8 cellular contexts compared by ENCODE assay signal in genomic region chr17:67364847-67365761, GRCh38. TPM values are rescaled to one million over a fixed set of nuclear protein-coding genes. Genes with fewer than 3 reads are reported as not detected.
A peak's percentile ranks its signal among the peaks of the same experiment; 100 is the strongest.
DNase-seq lines count a peak whose midpoint lies in the region; ATAC-seq and TF ChIP-seq lines count a peak whose summit lies in the region.

No MANE protein-coding gene starts in this region.

- POLR2A ChIA-PET in Panc1 (lab: Charles Lee) = no interaction called here

- H3K9me3 Mint-ChIP-seq in endothelial cell (ENCODE audit: unreplicated experiment) (no peaks in the 10 kb centered on the region), osteocyte (ENCODE audit: unreplicated experiment) (no peaks in the 10 kb centered on the region)

- H3K36me3 Mint-ChIP-seq in endothelial cell (ENCODE audit: low read depth, unreplicated experiment) (peaks cover 4% of the 10 kb centered on the region), osteocyte (ENCODE audit: unreplicated experiment) (peaks cover 9% of the 10 kb centered on the region)

- ATAC-seq in Panc1 (no peak), GM19395 (IDR thresholded peaks at IDR 0.05; ENCODE audit: unreplicated experiment) (no peak)

- H3K9me3 ChIP-seq in ES-I3 (ENCODE audit: control insufficient read depth, insufficient read depth, low read length) = no peaks in the 10 kb centered on the region
- no peaks in the 10 kb centered on the region for H3K9me3 ChIP-seq in Panc1 (ENCODE audit: control insufficient read depth, insufficient read depth, low read depth, low read length)

- TSS peak; percentile 84 for BruUV-seq in Panc1 (replicated peaks; lab: Mats Ljungman, UMichigan)

- CTCF ChIA-PET in Panc1 (lab: Charles Lee) = interaction anchor here (0.6 kb wide), 1 partner anchor 8 kb away, joined by 4 read pairs; no protein-coding TSS in a partner anchor

- H3K27ac ChIP-seq in Panc1 (ENCODE audit: low read length) = peak overlapping the region; percentile 94

- H3K36me3 ChIP-seq in ES-I3 (ENCODE audit: insufficient read depth, low read length) (0 out of 2 replicates have a peak, but pooled peaks cover 3% of the 10 kb centered on the region), Panc1 (ENCODE audit: control insufficient read depth, insufficient read depth, low read length) (peaks cover 10% of the 10 kb centered on the region)

- H3K4me1 ChIP-seq in ES-I3 (ENCODE audit: insufficient read depth, low read length) (peaks cover 19% of the 10 kb centered on the region), Panc1 (ENCODE audit: control insufficient read depth, insufficient read depth, low read length) (peaks cover 12% of the 10 kb centered on the region)

- peak overlapping the region; percentile 97 for H3K9ac ChIP-seq in ES-I3 (ENCODE audit: low read depth, low read length)

- no peaks in the 10 kb centered on the region for H3K27me3 ChIP-seq in Panc1 (ENCODE audit: control insufficient read depth, insufficient read depth, low read length)

- H3K4me1 Mint-ChIP-seq in endothelial cell (ENCODE audit: unreplicated experiment) (peaks cover 32% of the 10 kb centered on the region), osteocyte (ENCODE audit: unreplicated experiment) (peaks cover 39% of the 10 kb centered on the region)

- DNase-seq in Panc1 (ENCODE audit: low read depth, low spot score) (no peak), endothelial cell (ENCODE audit: low spot score) (no peak), osteocyte (ENCODE audit: extremely low spot score, unreplicated experiment) (peak; percentile 60), DMS114 treated with DMSO at 0.1 percent for 48 hours (lab: John Stamatoyannopoulos, UW; ENCODE audit: unreplicated experiment) (no peak), AG20443 (ENCODE audit: low spot score) (no peak)
- DNase-seq in stimulated activated CD4-positive, alpha-beta T cell treated with anti-CD3 and anti-CD28 coated beads, Interleukin-12 subunit alpha, Interleukin-12 subunit beta, amount 100 ng/mL, for 4 hours = no peak

- H3K4me3 Mint-ChIP-seq in endothelial cell (ENCODE audit: unreplicated experiment) = peak overlapping the region; percentile 94
- H3K4me3 Mint-ChIP-seq in osteocyte (ENCODE audit: unreplicated experiment) = peak overlapping the region; percentile 92

- no peaks in the 10 kb centered on the region for H3K27me3 Mint-ChIP-seq in endothelial cell (ENCODE audit: unreplicated experiment)
- no peaks in the 10 kb centered on the region for H3K27me3 Mint-ChIP-seq in osteocyte (ENCODE audit: unreplicated experiment)

- H3K4me3 ChIP-seq in Panc1 (ENCODE audit: low read depth in 2 of 2, low read length in 2 of 2) = peak overlapping the region; percentile 86 to 94

- no peak for TF ChIP-seq CTCF in Panc1 (IDR thresholded peaks at IDR 0.05)
- TF ChIP-seq CTCF in endothelial cell (IDR thresholded peaks at IDR 0.05; ENCODE audit: unreplicated experiment) = no peak
- TF ChIP-seq CTCF in osteocyte (IDR thresholded peaks at IDR 0.05) = no peak

- in situ Hi-C loops in Panc1 (cut with HindIII; ENCODE audit: low pct_unique_long_range_greater_than_20kb, low sequenced_read_pairs) = no loop called here

- intact Hi-C loops in Panc1 (cut with micrococcal nuclease; ENCODE audit: unreplicated experiment) = no loop called here

- peak overlapping the region; percentile 81 for H3K27ac Mint-ChIP-seq in endothelial cell (ENCODE audit: unreplicated experiment)
- H3K27ac Mint-ChIP-seq in osteocyte (ENCODE audit: unreplicated experiment) = peak overlapping the region; percentile 93

RNA-seq across cellular contexts. Expression of gene PSMD12, which starts 1.3 kb away (rescaled TPM):
- 50.2 TPM for total RNA-seq in Panc1 (2021; ENCODE audit: unreplicated experiment)
- polyA plus RNA-seq in Panc1 (2012; ENCODE audit: insufficient read length) = 83.4 TPM
- total RNA-seq in endothelial cell (ENCODE audit: unreplicated experiment) = 46.2 TPM
- total RNA-seq in osteocyte = 36.4 and 39.1 TPM in 2 replicates

RNA-seq across cellular contexts. Expression of gene PITPNC1, which starts 12.0 kb away (rescaled TPM):
- 20.8 TPM for total RNA-seq in Panc1 (2021; ENCODE audit: unreplicated experiment)
- polyA plus RNA-seq in Panc1 (2012; ENCODE audit: insufficient read length) = 25.2 TPM
- 39.7 TPM for total RNA-seq in endothelial cell (ENCODE audit: unreplicated experiment)
- total RNA-seq in osteocyte = 17.9 and 18.0 TPM in 2 replicates
